Comparison of ENCODE assay signal across 12 cellular contexts in the genomic region with DNA sequence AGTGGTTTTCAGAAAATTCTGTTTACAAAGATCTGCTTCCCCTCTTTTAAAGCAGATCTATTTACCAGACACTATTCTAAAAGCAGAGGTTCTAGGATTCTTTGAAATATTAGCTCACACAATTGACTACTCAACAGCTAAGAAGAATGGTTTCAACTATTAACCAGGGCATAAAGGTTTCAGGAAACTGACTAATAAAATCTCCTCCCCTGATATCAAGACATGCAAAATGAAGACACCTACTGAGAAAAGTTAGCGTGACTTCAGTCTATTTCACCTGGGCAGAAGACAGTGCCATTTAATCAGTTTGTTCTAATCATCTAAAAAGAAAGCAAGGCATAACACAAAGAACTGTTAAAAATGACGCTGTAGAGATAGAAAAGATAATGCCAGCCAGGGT. TPM values are rescaled to one million over a fixed set of nuclear protein-coding genes. Genes with fewer than 3 reads are reported as not detected.
DNase-seq lines count a peak whose midpoint lies in the region; ATAC-seq lines count a peak whose summit lies in the region.
"Had no signal": no experiment of that assay in that cellular context is flagged by ENCODE, and none has a peak within 500 bp of the region (broad histone marks: within the 10 kb centered on the region; RNA-seq: fewer than 3 reads in every experiment).

No MANE protein-coding gene starts in this region.

- H3K4me3 ChIP-seq in mucosa of stomach (ENCODE audit: low read length) (no peak overlapping the region), urinary bladder (ENCODE audit: low read depth, low read length) (no peak overlapping the region)

- H3K9me3 Mint-ChIP-seq in activated naive CD4-positive, alpha-beta T cell treated with anti-CD3 and anti-CD28 coated beads, Interleukin-2, amount 10 ng/mL, durations not matched to agents 7 days and 5 days: no peaks in the 10 kb centered on the region
- H3K9me3 Mint-ChIP-seq in activated T-helper 1 cell treated with anti-CD3 and anti-CD28 coated beads, Interleukin-12 subunit alpha, Interleukin-12 subunit beta, Interleukin-2, Interleukin-4 antibody, amounts not matched to agents 30 ng/mL and 10 ng/mL and 1 ng/mL, durations not matched to agents 14 hours and 24 hours and 36 hours: no peaks in the 10 kb centered on the region

- H3K27ac Mint-ChIP-seq in activated naive CD4-positive, alpha-beta T cell treated with anti-CD3 and anti-CD28 coated beads, Interleukin-2, amount 10 ng/mL, durations not matched to agents 7 days and 5 days: peak overlapping the region; percentile 97
- peak overlapping the region; percentile 90 for H3K27ac Mint-ChIP-seq in activated T-helper 1 cell treated with anti-CD3 and anti-CD28 coated beads, Interleukin-12 subunit alpha, Interleukin-12 subunit beta, Interleukin-2, Interleukin-4 antibody, amounts not matched to agents 30 ng/mL and 10 ng/mL and 1 ng/mL, durations not matched to agents 14 hours and 24 hours and 36 hours

- intact Hi-C loops in activated T-helper 1 cell treated with anti-CD3 and anti-CD28 coated beads, Interleukin-12 subunit alpha, Interleukin-12 subunit beta, Interleukin-2, Interleukin-4 antibody, amounts not matched to agents 30 ng/mL and 10 ng/mL and 1 ng/mL, durations not matched to agents 14 hours and 24 hours and 36 hours (cut with micrococcal nuclease): no loop called here

- H3K4me1 ChIP-seq in mucosa of stomach (ENCODE audit: control insufficient read depth, insufficient read depth, low read length): peaks cover 65% of the 10 kb centered on the region
- H3K4me1 ChIP-seq in urinary bladder (ENCODE audit: insufficient read depth): no peaks in the 10 kb centered on the region

- no peaks in the 10 kb centered on the region for H3K27me3 Mint-ChIP-seq in activated naive CD4-positive, alpha-beta T cell treated with anti-CD3 and anti-CD28 coated beads, Interleukin-2, amount 10 ng/mL, durations not matched to agents 7 days and 5 days
- H3K27me3 Mint-ChIP-seq in activated T-helper 1 cell treated with anti-CD3 and anti-CD28 coated beads, Interleukin-12 subunit alpha, Interleukin-12 subunit beta, Interleukin-2, Interleukin-4 antibody, amounts not matched to agents 30 ng/mL and 10 ng/mL and 1 ng/mL, durations not matched to agents 14 hours and 24 hours and 36 hours (ENCODE audit: insufficient read depth): no peaks in the 10 kb centered on the region

- H3K36me3 ChIP-seq in mucosa of stomach (ENCODE audit: control insufficient read depth, insufficient read depth, low read length) (no peaks in the 10 kb centered on the region), urinary bladder (ENCODE audit: insufficient read depth) (peaks cover 1% of the 10 kb centered on the region)

- H3K27ac ChIP-seq in urinary bladder (ENCODE audit: low read depth): peak overlapping the region; percentile 10

- DNase-seq in activated naive CD4-positive, alpha-beta T cell treated with anti-CD3 and anti-CD28 coated beads, Interleukin-2, amount 10 ng/mL, durations not matched to agents 7 days and 5 days: no peak
- no peak for DNase-seq in activated naive CD4-positive, alpha-beta T cell (lab: John Stamatoyannopoulos, UW)
- DNase-seq in activated T-helper 1 cell treated with anti-CD3 and anti-CD28 coated beads, Interleukin-12 subunit alpha, Interleukin-12 subunit beta, Interleukin-2, Interleukin-4 antibody, amounts not matched to agents 30 ng/mL and 10 ng/mL and 1 ng/mL, durations not matched to agents 14 hours and 24 hours and 36 hours (ENCODE audit: low spot score): no peak
- DNase-seq: activated CD8-positive, alpha-beta memory T cell treated with anti-CD3 and anti-CD28 coated beads, Interleukin-2, amount 50 U/mL, for 4 hours; DMS79 treated with DMSO at 0.1 percent for 48 hours; left colon; NCI-H2227 treated with DMSO at 0.1 percent for 48 hours had no signal

- H3K4me1 Mint-ChIP-seq in activated naive CD4-positive, alpha-beta T cell treated with anti-CD3 and anti-CD28 coated beads, Interleukin-2, amount 10 ng/mL, durations not matched to agents 7 days and 5 days: peaks cover 80% of the 10 kb centered on the region
- peaks cover 82% of the 10 kb centered on the region for H3K4me1 Mint-ChIP-seq in activated T-helper 1 cell treated with anti-CD3 and anti-CD28 coated beads, Interleukin-12 subunit alpha, Interleukin-12 subunit beta, Interleukin-2, Interleukin-4 antibody, amounts not matched to agents 30 ng/mL and 10 ng/mL and 1 ng/mL, durations not matched to agents 14 hours and 24 hours and 36 hours (ENCODE audit: low read depth)

- ATAC-seq in GM21528 (IDR thresholded peaks at IDR 0.05; ENCODE audit: low FRiP score, unreplicated experiment): no peak
- ATAC-seq in HG03139 (IDR thresholded peaks at IDR 0.05; ENCODE audit: unreplicated experiment): no peak
- ATAC-seq in HG02642 (IDR thresholded peaks at IDR 0.05; ENCODE audit: poor library complexity, unreplicated experiment): no peak
- ATAC-seq: left colon had no signal

- 84% methylated on average over 2 of the region's 2 CpGs for WGBS in urinary bladder

- peaks cover 60% of the 10 kb centered on the region for H3K36me3 Mint-ChIP-seq in activated naive CD4-positive, alpha-beta T cell treated with anti-CD3 and anti-CD28 coated beads, Interleukin-2, amount 10 ng/mL, durations not matched to agents 7 days and 5 days
- H3K36me3 Mint-ChIP-seq in activated T-helper 1 cell treated with anti-CD3 and anti-CD28 coated beads, Interleukin-12 subunit alpha, Interleukin-12 subunit beta, Interleukin-2, Interleukin-4 antibody, amounts not matched to agents 30 ng/mL and 10 ng/mL and 1 ng/mL, durations not matched to agents 14 hours and 24 hours and 36 hours (ENCODE audit: low read depth): peaks cover 30% of the 10 kb centered on the region

- CTCF ChIA-PET in activated naive CD4-positive, alpha-beta T cell treated with anti-CD3 and anti-CD28 coated beads, Interleukin-2, amount 10 ng/mL, durations not matched to agents 7 days and 5 days (lab: Charles Lee): interaction anchor here (0.6 to 7.3 kb wide), 11 partner anchors 9 to 832 kb away, joined by 3 to 139 read pairs (median 4); partner anchors contain the start of gene DAD1

- peak overlapping the region; percentile 14 for H3K9ac ChIP-seq in mucosa of stomach (ENCODE audit: low read length)

- H3K4me3 Mint-ChIP-seq in activated naive CD4-positive, alpha-beta T cell treated with anti-CD3 and anti-CD28 coated beads, Interleukin-2, amount 10 ng/mL, durations not matched to agents 7 days and 5 days: peak overlapping the region; percentile 46
- H3K4me3 Mint-ChIP-seq in activated T-helper 1 cell treated with anti-CD3 and anti-CD28 coated beads, Interleukin-12 subunit alpha, Interleukin-12 subunit beta, Interleukin-2, Interleukin-4 antibody, amounts not matched to agents 30 ng/mL and 10 ng/mL and 1 ng/mL, durations not matched to agents 14 hours and 24 hours and 36 hours: peak overlapping the region; percentile 69

- H3K27me3 ChIP-seq in mucosa of stomach (ENCODE audit: control insufficient read depth, insufficient read depth, low read length): no peaks in the 10 kb centered on the region

- H3K9me3 ChIP-seq in mucosa of stomach (ENCODE audit: control insufficient read depth, low read length): no peaks in the 10 kb centered on the region

RNA-seq across cellular contexts. Expression of gene DAD1, which starts 22.2 kb away (rescaled TPM):
- total RNA-seq in activated T-helper 1 cell treated with anti-CD3 and anti-CD28 coated beads, Interleukin-12 subunit alpha, Interleukin-12 subunit beta, Interleukin-2, Interleukin-4 antibody, amounts not matched to agents 30 ng/mL and 10 ng/mL and 1 ng/mL, durations not matched to agents 14 hours and 24 hours and 36 hours: 228 and 229 TPM in 2 replicates
- 214 TPM for total RNA-seq in urinary bladder
- polyA plus RNA-seq in urinary bladder: 222 TPM

RNA-seq across cellular contexts. Expression of gene ABHD4, which starts 31.3 kb away (rescaled TPM):
- total RNA-seq in activated T-helper 1 cell treated with anti-CD3 and anti-CD28 coated beads, Interleukin-12 subunit alpha, Interleukin-12 subunit beta, Interleukin-2, Interleukin-4 antibody, amounts not matched to agents 30 ng/mL and 10 ng/mL and 1 ng/mL, durations not matched to agents 14 hours and 24 hours and 36 hours: 13.2 and 13.6 TPM in 2 replicates
- 13.1 TPM for total RNA-seq in urinary bladder
- polyA plus RNA-seq in urinary bladder: 30.5 TPM
